Comparison of ENCODE assay signal across 2 cellular contexts in the genomic region with DNA sequence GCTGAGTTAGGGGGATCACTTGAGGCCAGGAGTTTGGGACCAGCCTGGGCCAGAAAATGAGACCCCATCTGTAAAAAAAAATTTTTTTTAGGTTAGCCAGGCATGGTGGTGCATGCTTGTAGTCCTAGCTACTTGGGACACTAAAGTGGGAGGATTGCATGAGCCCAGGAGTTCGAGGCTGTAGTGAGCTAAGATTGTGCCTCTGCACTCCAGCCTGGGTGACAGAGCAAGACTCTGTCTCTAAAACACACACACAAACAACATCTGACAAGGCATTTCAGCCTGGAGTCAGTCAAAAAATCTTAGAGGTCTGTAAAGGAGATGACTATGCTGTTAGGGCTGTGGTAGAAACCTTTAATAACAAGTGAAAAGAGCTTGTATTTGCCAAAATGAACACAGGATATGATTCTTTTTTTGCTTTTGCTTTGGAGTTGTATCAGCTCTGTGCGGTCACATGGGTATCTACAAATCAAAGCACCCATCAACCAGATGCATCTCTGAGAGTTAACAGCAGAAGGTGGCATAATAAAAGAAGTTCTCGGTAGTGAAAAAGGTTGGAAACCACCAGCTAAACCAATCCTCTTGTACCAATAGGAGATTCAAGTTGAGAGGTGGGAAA.
TF ChIP-seq lines count a peak whose summit lies in the region.

No MANE protein-coding gene starts in this region.

TF ChIP-seq in GM23338, 12 proteins besides CTCF, POLR2A, EP300 and RAD21 (continues in another document):
- no peak for TF ChIP-seq JUNB (IDR thresholded peaks at IDR 0.05; ENCODE audit: unreplicated experiment)
- no peak for TF ChIP-seq CREB1 (CRISPR knock-in tag; IDR thresholded peaks at IDR 0.05; ENCODE audit: low read depth)
- no peak for TF ChIP-seq POLR2AphosphoS5 (IDR thresholded peaks at IDR 0.05; ENCODE audit: low read depth)
- no peak for TF ChIP-seq ZNF331 (CRISPR knock-in tag; IDR thresholded peaks at IDR 0.05; ENCODE audit: low read depth)
- TF ChIP-seq EZH2 (IDR thresholded peaks at IDR 0.05; ENCODE audit: low read depth, unreplicated experiment), result no peak
- TF ChIP-seq ZNF114 (CRISPR knock-in tag; IDR thresholded peaks at IDR 0.05), result no peak
- TF ChIP-seq, protein P1, sequence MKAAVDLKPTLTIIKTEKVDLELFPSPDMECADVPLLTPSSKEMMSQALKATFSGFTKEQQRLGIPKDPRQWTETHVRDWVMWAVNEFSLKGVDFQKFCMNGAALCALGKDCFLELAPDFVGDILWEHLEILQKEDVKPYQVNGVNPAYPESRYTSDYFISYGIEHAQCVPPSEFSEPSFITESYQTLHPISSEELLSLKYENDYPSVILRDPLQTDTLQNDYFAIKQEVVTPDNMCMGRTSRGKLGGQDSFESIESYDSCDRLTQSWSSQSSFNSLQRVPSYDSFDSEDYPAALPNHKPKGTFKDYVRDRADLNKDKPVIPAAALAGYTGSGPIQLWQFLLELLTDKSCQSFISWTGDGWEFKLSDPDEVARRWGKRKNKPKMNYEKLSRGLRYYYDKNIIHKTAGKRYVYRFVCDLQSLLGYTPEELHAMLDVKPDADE (IDR thresholded peaks at IDR 0.05), result no peak
- no peak for TF ChIP-seq REST (IDR thresholded peaks at IDR 0.05; ENCODE audit: unreplicated experiment)
- no peak for TF ChIP-seq NANOG (IDR thresholded peaks at IDR 0.05; ENCODE audit: borderline replicate concordance)
- no peak for TF ChIP-seq STAT1 (IDR thresholded peaks at IDR 0.05; ENCODE audit: unreplicated experiment)
- no peak for TF ChIP-seq EZH2phosphoT487 (IDR thresholded peaks at IDR 0.05; ENCODE audit: unreplicated experiment)

TF ChIP-seq in endothelial cell of umbilical vein, 7 proteins besides CTCF, POLR2A, EP300 and RAD21:
- TF ChIP-seq EZH2 (IDR thresholded peaks at IDR 0.05; ENCODE audit: borderline replicate concordance, low read depth, low read length, severe bottlenecking) (no peak), MYC (IDR thresholded peaks at IDR 0.05; ENCODE audit: low read depth, low read length) (no peak), MAX (IDR thresholded peaks at IDR 0.05; ENCODE audit: insufficient read depth, insufficient read length) (no peak), JUN (IDR thresholded peaks at IDR 0.05; ENCODE audit: borderline replicate concordance, insufficient read depth, insufficient read length, low read depth) (no peak), POLR2AphosphoS5 (IDR thresholded peaks at IDR 0.05; ENCODE audit: insufficient read depth, low read depth, low read length) (no peak), FOS (IDR thresholded peaks at IDR 0.05; ENCODE audit: borderline replicate concordance, insufficient read depth, low read length) (no peak), GATA2 (IDR thresholded peaks at IDR 0.05; ENCODE audit: insufficient read depth, insufficient read length, low read depth, low read length) (no peak)
